In the genomic region with DNA sequence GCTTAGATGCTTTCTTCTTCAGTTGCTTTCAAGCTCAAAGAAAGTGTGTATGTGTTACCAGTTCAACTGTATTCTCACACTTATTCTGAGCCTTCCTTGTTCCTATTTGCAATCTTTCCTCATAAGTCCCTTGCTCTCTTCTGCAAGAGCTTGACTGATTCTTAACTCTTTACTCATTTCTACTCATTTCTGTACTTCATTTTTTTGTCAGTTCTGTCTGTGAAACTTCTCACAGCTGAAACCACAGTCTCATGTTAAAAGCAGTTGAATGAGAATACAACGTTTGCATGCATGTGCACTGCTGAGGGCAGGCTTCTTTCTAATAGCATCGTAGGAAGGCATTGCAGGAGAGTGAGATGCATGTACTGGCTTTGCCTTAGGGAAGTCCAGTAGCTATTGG, we compare ENCODE assay signal across 20 cellular contexts. TPM values are rescaled to one million over a fixed set of nuclear protein-coding genes. Genes with fewer than 3 reads are reported as not detected.
DNase-seq lines count a peak whose midpoint lies in the region; ATAC-seq lines count a peak whose summit lies in the region.
"Not testable (repeated sequence)": the region's sequence is repeated elsewhere in the genome, so short reads cannot be mapped to it uniquely, and the experiment has no call there.
"Had no signal": no experiment of that assay in that cellular context is flagged by ENCODE, and none has a peak within 500 bp of the region (broad histone marks: within the 10 kb centered on the region; RNA-seq: fewer than 3 reads in every experiment).

No MANE protein-coding gene starts in this region.

- DNase-seq in activated CD8-positive, alpha-beta memory T cell treated with anti-CD3 and anti-CD28 coated beads, Interleukin-2, amount 10 ng/mL, durations not matched to agents 7 days and 5 days, result not testable (repeated sequence)

- CTCF ChIA-PET in activated CD8-positive, alpha-beta memory T cell treated with anti-CD3 and anti-CD28 coated beads, Interleukin-2, amount 10 ng/mL, durations not matched to agents 7 days and 5 days (lab: Charles Lee), result not testable (repeated sequence)

- not testable (repeated sequence) for H3K27me3 Mint-ChIP-seq in activated CD8-positive, alpha-beta memory T cell treated with anti-CD3 and anti-CD28 coated beads, Interleukin-2, amount 10 ng/mL, durations not matched to agents 7 days and 5 days

- H3K4me3 Mint-ChIP-seq in activated CD8-positive, alpha-beta memory T cell treated with anti-CD3 and anti-CD28 coated beads, Interleukin-2, amount 10 ng/mL, durations not matched to agents 7 days and 5 days, result not testable (repeated sequence)

- H3K9me3 Mint-ChIP-seq in activated CD8-positive, alpha-beta memory T cell treated with anti-CD3 and anti-CD28 coated beads, Interleukin-2, amount 10 ng/mL, durations not matched to agents 7 days and 5 days (ENCODE audit: low read depth), result not testable (repeated sequence)

- H3K4me1 Mint-ChIP-seq in activated CD8-positive, alpha-beta memory T cell treated with anti-CD3 and anti-CD28 coated beads, Interleukin-2, amount 10 ng/mL, durations not matched to agents 7 days and 5 days, result not testable (repeated sequence)

- not testable (repeated sequence) for H3K36me3 Mint-ChIP-seq in activated CD8-positive, alpha-beta memory T cell treated with anti-CD3 and anti-CD28 coated beads, Interleukin-2, amount 10 ng/mL, durations not matched to agents 7 days and 5 days

- ATAC-seq in GM19025 (IDR thresholded peaks at IDR 0.05; ENCODE audit: low read depth, unreplicated experiment), result peak; percentile 77
- ATAC-seq in GM21367 (IDR thresholded peaks at IDR 0.05; ENCODE audit: unreplicated experiment), result peak; percentile 65
- ATAC-seq in GM21619 (IDR thresholded peaks at IDR 0.05; ENCODE audit: unreplicated experiment), result peak; percentile 92
- peak; percentile 89 for ATAC-seq in HG02759 (IDR thresholded peaks at IDR 0.05; ENCODE audit: unreplicated experiment)
- peak; percentile 89 for ATAC-seq in HG03039 (IDR thresholded peaks at IDR 0.05; ENCODE audit: unreplicated experiment)
- peak; percentile 94 for ATAC-seq in HG03439 (IDR thresholded peaks at IDR 0.05; ENCODE audit: unreplicated experiment)
- peak; percentile 27 for ATAC-seq in activated CD8-positive, alpha-beta memory T cell treated with anti-CD3 and anti-CD28 coated beads, Interleukin-2, amount 10 ng/mL, durations not matched to agents 7 days and 5 days

- H3K27ac Mint-ChIP-seq in activated CD8-positive, alpha-beta memory T cell treated with anti-CD3 and anti-CD28 coated beads, Interleukin-2, amount 10 ng/mL, durations not matched to agents 7 days and 5 days, result not testable (repeated sequence)

RNA-seq across cellular contexts. Expression of gene HSFY2, which starts 54.8 kb away (rescaled TPM):
- not detected for total RNA-seq in activated CD8-positive, alpha-beta memory T cell treated with anti-CD3 and anti-CD28 coated beads, Interleukin-2, amount 10 ng/mL, durations not matched to agents 7 days and 5 days
- total RNA-seq: A673; CD4-positive, alpha-beta memory T cell; Daoy; G401; H4; HepG2; HT1080; NCI-H460; PC-9; Right ventricle myocardium inferior; RPMI7951; SJCRH30; T-helper 17 cell had no signal

Comparison
In these comparisons a context has a peak if more than half of its experiments do, and no peak if none do; other contexts are left out.
1. ATAC-seq: peak in every context shown above with its lines; median percentile 94 in HG03439; 92 in GM21619; 89 in HG02759; 89 in HG03039; 77 in GM19025; 65 in GM21367; 27 in activated CD8-positive, alpha-beta memory T cell treated with anti-CD3 and anti-CD28 coated beads, Interleukin-2, amount 10 ng/mL, durations not matched to agents 7 days and 5 days.